In the genomic region with DNA sequence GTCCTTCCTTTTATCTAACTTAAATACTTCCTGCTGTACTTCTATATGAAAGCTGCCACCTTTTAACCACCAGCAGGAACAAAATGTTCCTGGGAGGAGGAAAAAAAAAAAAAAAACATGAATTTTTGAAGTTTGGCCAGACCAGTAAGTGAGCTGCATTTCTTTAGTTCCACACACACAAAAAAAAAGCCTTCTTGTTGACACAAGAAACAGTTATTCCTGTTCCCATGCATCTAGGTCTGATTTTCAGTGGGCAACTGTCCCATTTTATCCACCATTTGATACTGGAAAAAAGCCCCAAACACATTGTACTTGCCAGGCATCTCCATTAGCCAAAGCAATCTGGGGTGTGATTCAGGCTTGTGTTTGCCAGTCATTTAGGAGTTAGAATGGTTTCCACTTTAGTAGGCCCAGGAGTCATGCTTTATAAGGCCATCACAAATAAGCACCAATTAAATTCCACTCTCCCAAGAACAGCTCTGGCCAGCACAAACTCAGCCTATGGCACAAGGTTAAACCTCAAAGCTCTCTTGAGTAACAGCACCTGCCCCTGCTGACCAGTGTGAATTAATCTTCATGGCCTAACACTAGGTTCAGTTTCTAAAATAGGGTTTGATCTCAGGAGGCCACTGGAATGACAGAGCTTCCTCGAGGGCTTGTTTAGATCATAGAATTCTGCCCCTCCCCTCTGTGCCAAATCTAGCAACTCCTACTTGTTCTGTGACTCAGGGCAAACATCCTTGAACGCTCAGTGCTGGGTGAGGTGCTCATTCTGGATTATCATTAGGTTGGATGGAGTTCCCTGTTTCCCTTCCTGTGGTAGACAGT, we compare ENCODE assay signal across 8 cellular contexts.
A peak's percentile ranks its signal among the peaks of the same experiment; 100 is the strongest.
DNase-seq lines count a peak whose midpoint lies in the region; ATAC-seq and TF ChIP-seq lines count a peak whose summit lies in the region.

No MANE protein-coding gene starts in this region.

- no TSS peak for BruUV-seq in mammary epithelial cell (replicated peaks; lab: Mats Ljungman, UMichigan)

- H3K4me3 ChIP-seq in mammary epithelial cell (replicated peaks in 1 of 3; ENCODE audit: insufficient read depth in 1 of 3, low read depth in 2 of 3, low read length in 3 of 3) (no peak overlapping the region), lower lobe of right lung (no peak overlapping the region)

- H3K36me3 ChIP-seq in mammary epithelial cell (ENCODE audit: insufficient read depth, low read length) (no peaks in the 10 kb centered on the region), lower lobe of right lung (no peaks in the 10 kb centered on the region)

- H3K79me2 ChIP-seq in mammary epithelial cell (ENCODE audit: insufficient read depth, low read length): no peaks in the 10 kb centered on the region

- H4K20me1 ChIP-seq in mammary epithelial cell (ENCODE audit: insufficient read depth, low read length): no peaks in the 10 kb centered on the region

- WGBS in mammary epithelial cell (ENCODE audit: low coverage, missing lambda C conversion rate): 0% methylated on average over 2 of the region's 2 CpGs

- CTCF ChIA-PET in mammary epithelial cell (lab: Charles Lee; ENCODE audit: low non-redundant PET): interaction anchor here (0.7 kb wide), 1 partner anchor 398 kb away, joined by 5 read pairs; no protein-coding TSS in a partner anchor

- H3K4me2 ChIP-seq in mammary epithelial cell (ENCODE audit: insufficient read depth, low read depth, low read length): peak overlapping the region; percentile 47

- peak overlapping the region; percentile 66 for H2AFZ ChIP-seq in mammary epithelial cell (ENCODE audit: low read depth, low read length)

- intact Hi-C loops in mammary epithelial cell (cut with micrococcal nuclease) (no loop called here), lower lobe of right lung (cut with DNase I) (no loop called here)

- TF ChIP-seq CTCF in mammary epithelial cell (conservative IDR thresholded peaks at IDR 0.05 in 1 of 2, IDR thresholded peaks at IDR 0.05 in 1 of 2; ENCODE audit: extremely low read depth in 1 of 2, insufficient read depth in 1 of 2, low read depth in 1 of 2, low read length in 2 of 2) (no peak), lower lobe of right lung (IDR thresholded peaks at IDR 0.05) (no peak)

- no peaks in the 10 kb centered on the region for H3K9me3 ChIP-seq in mammary epithelial cell (replicated peaks; ENCODE audit: insufficient read depth, low read length)
- H3K9me3 ChIP-seq in lower lobe of right lung: no peaks in the 10 kb centered on the region

- peak overlapping the region; percentile 59 for H3K27ac ChIP-seq in mammary epithelial cell (ENCODE audit: insufficient read depth, low read depth, low read length)
- H3K27ac ChIP-seq in lower lobe of right lung: peak overlapping the region; percentile 78

- H3K9ac ChIP-seq in mammary epithelial cell (ENCODE audit: insufficient read depth, low read length): no peak overlapping the region

- in situ Hi-C loops in mammary epithelial cell (cut with MboI; ENCODE audit: low sequenced_read_pairs in 2 of 2): no loop called here

- dilution Hi-C loops in mammary epithelial cell (cut with HindIII; ENCODE audit: low sequenced_read_pairs): no loop called here

- H3K4me1 ChIP-seq in mammary epithelial cell (ENCODE audit: insufficient read depth, low read length): peaks cover 27% of the 10 kb centered on the region
- H3K4me1 ChIP-seq in lower lobe of right lung: peaks cover 35% of the 10 kb centered on the region

- H3K27me3 ChIP-seq in mammary epithelial cell (ENCODE audit: insufficient read depth, low read length) (no peaks in the 10 kb centered on the region), lower lobe of right lung (ENCODE audit: low read depth) (no peaks in the 10 kb centered on the region)

- peak; percentile 88 for DNase-seq in A172 (ENCODE audit: low spot score)
- DNase-seq in HT1080 (ENCODE audit: low read depth): peak; percentile 90
- DNase-seq in mammary epithelial cell: peak; percentile 83
- no peak for DNase-seq in lower lobe of right lung

- ATAC-seq in lower lobe of right lung (peak; percentile 43 to 61), HG02884 (IDR thresholded peaks at IDR 0.05; ENCODE audit: unreplicated experiment) (no peak), GM18498 (IDR thresholded peaks at IDR 0.05; ENCODE audit: unreplicated experiment) (no peak), HG03097 (IDR thresholded peaks at IDR 0.05; ENCODE audit: low FRiP score, unreplicated experiment) (no peak), GM18858 (IDR thresholded peaks at IDR 0.05; ENCODE audit: unreplicated experiment) (no peak)

Comparison
In these comparisons a context has a peak if more than half of its experiments do, and no peak if none do; other contexts are left out.
1. ATAC-seq: peak in lower lobe of right lung (2 of 2); none in HG02884 (single experiment), GM18498 (single experiment), HG03097 (single experiment) and GM18858 (single experiment).